ENCODE assay signal across 26 cellular contexts in the genomic region with DNA sequence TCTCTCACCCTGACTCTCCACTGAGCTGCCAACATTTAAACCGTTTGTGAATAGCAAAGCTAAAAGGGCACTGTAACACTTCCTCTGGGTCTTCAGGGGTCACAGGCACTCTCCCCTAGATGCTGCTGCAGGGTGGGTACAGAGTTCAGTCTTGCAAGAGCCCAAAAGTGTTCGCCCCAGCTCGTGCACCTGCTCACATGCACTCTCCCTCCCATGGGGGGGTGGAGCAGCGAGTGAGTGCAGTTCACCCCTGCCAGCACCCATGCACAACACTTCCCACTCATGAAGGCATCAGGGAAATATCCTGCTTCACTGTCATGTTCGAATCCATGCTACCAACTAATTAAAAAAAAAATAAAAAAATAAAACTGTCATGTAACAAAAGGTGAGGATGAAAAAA.
A peak's percentile ranks its signal among the peaks of the same experiment; 100 is the strongest.
DNase-seq lines count a peak whose midpoint lies in the region; ATAC-seq, FAIRE-seq and TF ChIP-seq lines count a peak whose summit lies in the region.
"Had no signal": no experiment of that assay in that cellular context is flagged by ENCODE, and none has a peak within 500 bp of the region (broad histone marks: within the 10 kb centered on the region; RNA-seq: fewer than 3 reads in every experiment).

No MANE protein-coding gene starts in this region.

- TF ChIP-seq EP300 in H1 (IDR thresholded peaks at IDR 0.05; ENCODE audit: borderline replicate concordance in 1 of 2, low read depth in 2 of 2, low read length in 2 of 2), result no peak

- 87% methylated on average over 5 of the region's 5 CpGs; no CpG with 5 or more reads in 1 of the 2 experiments for WGBS in H1 (ENCODE audit: extremely low coverage in 1 of 2, insufficient coverage in 1 of 2, insufficient read length in 1 of 2, insufficient replicate concordance in 2 of 2, low coverage in 1 of 2, low lambda C conversion rate in 2 of 2, missing lambda C conversion rate in 1 of 2), 2 experiments
- WGBS in spleen, 5 donors, result 64 to 77% (median 74%) methylated on average over 5 of the region's 5 CpGs

- H3K79me2 ChIP-seq in GM23338 (replicated peaks; ENCODE audit: insufficient read depth) (no peaks in the 10 kb centered on the region), H1 (ENCODE audit: control insufficient read depth in 1 of 2, insufficient read depth in 2 of 2, low read length in 2 of 2) (no peaks in the 10 kb centered on the region)

- no peak overlapping the region for H3K4me3 Mint-ChIP-seq in GM23338
- H3K4me3 Mint-ChIP-seq: B cell; CD4-positive, alpha-beta T cell; CD8-positive, alpha-beta T cell had no signal

- H3K4me3 ChIP-seq in GM23338 (no peak overlapping the region), H1 (ENCODE audit: extremely low read depth in 1 of 4, insufficient read depth in 2 of 4, low read depth in 3 of 4, low read length in 4 of 4) (no peak overlapping the region), spleen (no peak overlapping the region), ascending aorta (no peak overlapping the region)
- H3K4me3 ChIP-seq: A549; BLaER1 treated with 17β-estradiol and CSF1 and Interleukin-3, amounts not matched to agents 10 nM and 100 nM; GM12878 had no signal

- no peaks in the 10 kb centered on the region for H3K23me2 ChIP-seq in H1 (ENCODE audit: low read depth, low read length)

- no peaks in the 10 kb centered on the region for H4K20me1 ChIP-seq in GM23338 (replicated peaks; ENCODE audit: insufficient read depth)
- no peaks in the 10 kb centered on the region for H4K20me1 ChIP-seq in H1 (replicated peaks in 1 of 2; ENCODE audit: control insufficient read depth in 1 of 2, insufficient read depth in 2 of 2, low read length in 2 of 2)
- H4K20me1 ChIP-seq: BLaER1 treated with 17β-estradiol and CSF1 and Interleukin-3, amounts not matched to agents 10 nM and 100 nM had no signal

- no peak overlapping the region for H2BK120ac ChIP-seq in H1 (replicated peaks; ENCODE audit: low read depth, low read length)

- no peak overlapping the region for H3K23ac ChIP-seq in H1 (ENCODE audit: insufficient read length)

- no peak overlapping the region for H3K27ac Mint-ChIP-seq in GM23338
- H3K27ac Mint-ChIP-seq: B cell; CD4-positive, alpha-beta T cell; CD8-positive, alpha-beta T cell had no signal

- no peak overlapping the region for H3K18ac ChIP-seq in H1 (ENCODE audit: extremely low read depth, low read length)

- H2BK20ac ChIP-seq in H1 (ENCODE audit: low read length), result no peak overlapping the region

- H3K36me3 Mint-ChIP-seq in GM23338 (ENCODE audit: low read depth), result peaks cover 8% of the 10 kb centered on the region; the same call in 1 of the 3 replicates
- H3K36me3 Mint-ChIP-seq: CD8-positive, alpha-beta T cell had no signal

- H3K27me3 Mint-ChIP-seq in GM23338 (ENCODE audit: insufficient read depth, low read depth, poor library complexity), result no peaks in the 10 kb centered on the region
- H3K27me3 Mint-ChIP-seq: B cell; CD4-positive, alpha-beta T cell had no signal

- FAIRE-seq in H1 (lab: Jason Lieb, UNC), result no peak
- FAIRE-seq: A549, GM12878, GM12892, GM18507, GM19239 had no signal

- intact Hi-C loops in spleen (cut with DNase I; ENCODE audit: low total_unique reads), result no loop called here
- intact Hi-C loops in ascending aorta (cut with DNase I), result no loop called here

- no peaks in the 10 kb centered on the region for H3K4me1 Mint-ChIP-seq in GM23338
- H3K4me1 Mint-ChIP-seq: B cell had no signal

- H3K9ac ChIP-seq in H1 (replicated peaks in 1 of 4; ENCODE audit: extremely low read depth in 1 of 4, low read depth in 3 of 4, low read length in 3 of 4), result no peak overlapping the region
- H3K9ac ChIP-seq: BLaER1 treated with 17β-estradiol and CSF1 and Interleukin-3, amounts not matched to agents 10 nM and 100 nM had no signal

- no peak overlapping the region for H3K4ac ChIP-seq in H1 (replicated peaks; ENCODE audit: insufficient read length, low read depth, low read length)

- H3K79me1 ChIP-seq in H1 (ENCODE audit: low read depth, low read length), result no peaks in the 10 kb centered on the region

- CTCF ChIA-PET in H1 (lab: Charles Lee; ENCODE audit: partially characterized antibody), result interaction anchor here (1.0 kb wide), 1 partner anchor 11 kb away, joined by 3 read pairs; no protein-coding TSS in a partner anchor

- H2AFZ ChIP-seq in GM23338 (peak overlapping the region; percentile 61; the same call in 1 of the 2 replicates), H1 (ENCODE audit: low read length) (0 out of 2 replicates have a peak overlapping the region, but pooled peaks have one; percentile 66)

- H3K27me3 ChIP-seq in GM23338 (ENCODE audit: insufficient read depth) (no peaks in the 10 kb centered on the region), H1 (replicated peaks in 1 of 4; ENCODE audit: control insufficient read depth in 3 of 4, extremely low read depth in 1 of 4, insufficient read depth in 3 of 4, low read length in 3 of 4) (no peaks in the 10 kb centered on the region), spleen (replicated peaks in 1 of 7) (no peaks in the 10 kb centered on the region), ascending aorta (no peaks in the 10 kb centered on the region)
- H3K27me3 ChIP-seq: BLaER1 treated with 17β-estradiol and CSF1 and Interleukin-3, amounts not matched to agents 10 nM and 100 nM had no signal

- no peak overlapping the region for H4K5ac ChIP-seq in H1 (ENCODE audit: insufficient read length, low read depth, low read length)

- no peak overlapping the region; the same call in 1 of the 2 replicates for H4K8ac ChIP-seq in H1 (ENCODE audit: extremely low read depth, insufficient read depth, low read length)

- H2BK15ac ChIP-seq in H1 (ENCODE audit: low read length), result no peak overlapping the region

- no peak overlapping the region for H3K4me2 ChIP-seq in GM23338
- no peak overlapping the region for H3K4me2 ChIP-seq in H1 (ENCODE audit: insufficient read depth in 1 of 2, low read depth in 2 of 2, low read length in 2 of 2)
- H3K4me2 ChIP-seq: A549; BLaER1 treated with 17β-estradiol and CSF1 and Interleukin-3, amounts not matched to agents 10 nM and 100 nM had no signal

- TF ChIP-seq RAD21 in H1 (IDR thresholded peaks at IDR 0.05 in 1 of 2, conservative IDR thresholded peaks at IDR 0.05 in 1 of 2; ENCODE audit: low read depth in 2 of 2, low read length in 2 of 2), result no peak

- POLR2A ChIA-PET in H1 (lab: Charles Lee; ENCODE audit: partially characterized antibody), result no interaction called here

- ATAC-seq in GM23338, result no peak
- ATAC-seq: A549; CD8-positive, alpha-beta T cell; GM12878 had no signal

- H3K9me2 ChIP-seq in GM23338 (ENCODE audit: insufficient read depth), result 0 out of 2 replicates have a peak, but pooled peaks cover 3% of the 10 kb centered on the region

- no peaks in the 10 kb centered on the region for H3K4me1 ChIP-seq in GM23338 (ENCODE audit: insufficient read depth)
- H3K4me1 ChIP-seq in H1 (replicated peaks in 1 of 4; ENCODE audit: control insufficient read depth in 3 of 4, insufficient read depth in 4 of 4, low read length in 3 of 4), result no peaks in the 10 kb centered on the region
- no peaks in the 10 kb centered on the region for H3K4me1 ChIP-seq in spleen
- no peaks in the 10 kb centered on the region for H3K4me1 ChIP-seq in ascending aorta
- H3K4me1 ChIP-seq: A549; BLaER1 treated with 17β-estradiol and CSF1 and Interleukin-3, amounts not matched to agents 10 nM and 100 nM had no signal

- no peak overlapping the region for H2BK12ac ChIP-seq in H1 (ENCODE audit: low read depth, low read length)

- no peak overlapping the region for H2BK5ac ChIP-seq in H1 (ENCODE audit: low read depth, low read length)

- no peak overlapping the region for H4K91ac ChIP-seq in H1 (replicated peaks; ENCODE audit: insufficient read length, low read length)

- H2AK5ac ChIP-seq in H1 (ENCODE audit: low read depth, low read length), result no peak overlapping the region

- peaks cover 11% of the 10 kb centered on the region; the same call in 2 of the 3 replicates for H3K9me3 Mint-ChIP-seq in GM23338

- H3K27ac ChIP-seq in GM23338 (ENCODE audit: low read depth) (no peak overlapping the region), H1 (ENCODE audit: low read depth, low read length) (no peak overlapping the region), spleen (no peak overlapping the region), ascending aorta (no peak overlapping the region)
- H3K27ac ChIP-seq: 22Rv1; A549; BLaER1 treated with 17β-estradiol and CSF1 and Interleukin-3, amounts not matched to agents 10 nM and 100 nM; C4-2B had no signal

- no peak overlapping the region for H3K14ac ChIP-seq in H1 (ENCODE audit: insufficient read length)

- 0 out of 2 replicates have a peak, but pooled peaks cover 6% of the 10 kb centered on the region for H3K36me3 ChIP-seq in GM23338 (ENCODE audit: insufficient read depth)
- no peaks in the 10 kb centered on the region for H3K36me3 ChIP-seq in H1 (ENCODE audit: control insufficient read depth in 2 of 4, insufficient read depth in 4 of 4, low read length in 3 of 4)
- H3K36me3 ChIP-seq in spleen, result no peaks in the 10 kb centered on the region
- no peaks in the 10 kb centered on the region for H3K36me3 ChIP-seq in ascending aorta
- H3K36me3 ChIP-seq: BLaER1 treated with 17β-estradiol and CSF1 and Interleukin-3, amounts not matched to agents 10 nM and 100 nM had no signal

- no peaks in the 10 kb centered on the region for H3F3A ChIP-seq in GM23338 (replicated peaks; ENCODE audit: low read depth)

- TF ChIP-seq CTCF in GM23338 (conservative IDR thresholded peaks at IDR 0.05; ENCODE audit: low read depth in 2 of 2), result no peak
- no peak for TF ChIP-seq CTCF in H1 (IDR thresholded peaks at IDR 0.05; ENCODE audit: control extremely low read depth in 1 of 3, insufficient read depth in 1 of 3, low read depth in 1 of 3, low read length in 3 of 3)
- no peak for TF ChIP-seq CTCF in spleen (IDR thresholded peaks at IDR 0.05 in 8 of 11, conservative IDR thresholded peaks at IDR 0.05 in 3 of 11)
- no peak for TF ChIP-seq CTCF in ascending aorta (IDR thresholded peaks at IDR 0.05)

- H3K56ac ChIP-seq in H1 (replicated peaks; ENCODE audit: insufficient read length, low read depth, low read length), result no peak overlapping the region

- peaks cover 0 to 6% of the 10 kb centered on the region in 2 experiments; a peak in 2 of 4 replicates for H3K9me3 ChIP-seq in H1 (ENCODE audit: insufficient read depth in 2 of 2, low read depth in 1 of 2, low read length in 1 of 2)
- peaks cover 0 to 46% (median 15%) of the 10 kb centered on the region in 8 donors for H3K9me3 ChIP-seq in spleen
- no peaks in the 10 kb centered on the region for H3K9me3 ChIP-seq in ascending aorta
- H3K9me3 ChIP-seq: A549 had no signal

- DNase-seq in GM23338 (ENCODE audit: low spot score), result no peak
- DNase-seq in UCSD-AML1 (lab: John Stamatoyannopoulos, UW; ENCODE audit: unreplicated experiment), result peak; percentile 3
- DNase-seq in H1 (ENCODE audit: low read depth in 1 of 2, low spot score in 2 of 2), result no peak
- DNase-seq in spleen, result peak; percentile 58
- DNase-seq in T-helper 9 cell, result no peak
- DNase-seq in ascending aorta (ENCODE audit: low spot score in 2 of 2), result no peak
- DNase-seq in activated effector memory CD4-positive, alpha-beta T cell treated with anti-CD3 and anti-CD28 coated beads, Interleukin-2, amount 50 U/mL, for 16 hours, result no peak
- DNase-seq: AML-193; CD4-positive, alpha-beta T cell; CD8-positive, alpha-beta T cell; COR-L47; DMS 273 treated with DMSO at 0.1 percent for 48 hours; DMS153; DMS79; DND-41; EL; GDM1 had no signal

- no peak for TF ChIP-seq POLR2A in H1 (IDR thresholded peaks at IDR 0.05; ENCODE audit: control extremely low read depth in 1 of 2, low read depth in 2 of 2, low read length in 2 of 2)
- TF ChIP-seq POLR2A in spleen (IDR thresholded peaks at IDR 0.05), result no peak

TF ChIP-seq in H1, 55 proteins besides CTCF, POLR2A, EP300 and RAD21 (continues in another document):
- TF ChIP-seq MAFK (IDR thresholded peaks at IDR 0.05; ENCODE audit: low read depth, low read length), result no peak

Comparison
In these comparisons a context has a peak if more than half of its experiments do, and no peak if none do; other contexts are left out.
1. DNase-seq: peak in UCSD-AML1 (single experiment) and spleen (single experiment); none in GM23338 (single experiment), H1 (0 of 2), T-helper 9 cell (single experiment), ascending aorta (0 of 2) and activated effector memory CD4-positive, alpha-beta T cell treated with anti-CD3 and anti-CD28 coated beads, Interleukin-2, amount 50 U/mL, for 16 hours (single experiment).